14 cellular contexts compared by ENCODE assay signal in the genomic region with DNA sequence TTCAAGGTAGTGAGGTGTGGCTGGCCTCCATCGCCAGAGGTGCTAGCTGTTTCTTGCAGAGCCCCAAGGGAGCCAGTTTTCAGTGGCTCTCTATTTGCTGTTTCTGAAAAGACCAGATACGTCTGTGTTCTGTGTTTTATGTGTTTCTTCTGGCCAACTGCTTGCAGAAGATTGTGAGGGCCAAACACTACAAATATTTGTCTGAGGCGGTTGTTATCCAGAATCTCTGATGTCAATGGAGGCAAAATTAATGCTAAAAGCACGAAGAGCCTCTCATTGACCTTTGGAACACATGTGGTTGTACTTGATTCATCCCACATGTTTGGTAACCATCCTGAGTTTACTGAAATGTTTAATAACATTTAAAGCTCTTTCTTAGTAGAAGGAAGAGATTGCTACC.
DNase-seq lines count a peak whose midpoint lies in the region; ATAC-seq, FAIRE-seq and TF ChIP-seq lines count a peak whose summit lies in the region.
"Had no signal": no experiment of that assay in that cellular context is flagged by ENCODE, and none has a peak within 500 bp of the region (broad histone marks: within the 10 kb centered on the region; RNA-seq: fewer than 3 reads in every experiment).

No MANE protein-coding gene starts in this region.

- H3K36me3 ChIP-seq in brain microvascular endothelial cell (replicated peaks), result no peaks in the 10 kb centered on the region
- H3K36me3 ChIP-seq: tibial artery had no signal

- peak in 1 of 2 donors; percentile 68 for ATAC-seq in left cardiac atrium
- ATAC-seq in GM18520 (IDR thresholded peaks at IDR 0.05; ENCODE audit: unreplicated experiment), result no peak
- ATAC-seq: activated T-helper 17 cell treated with anti-CD3 and anti-CD28 coated beads, Interleukin-2, amount 50 U/mL, for 72 hours; naive thymus-derived CD4-positive, alpha-beta T cell had no signal

- in situ Hi-C loops in brain microvascular endothelial cell (cut with HindIII; ENCODE audit: low pct_ligation_motif_present, low sequenced_read_pairs), result no loop called here

- intact Hi-C loops in left cardiac atrium (cut with DNase I), result no loop called here

- H3K27ac ChIP-seq in brain microvascular endothelial cell, result no peak overlapping the region
- H3K27ac ChIP-seq: tibial artery had no signal

- TF ChIP-seq CTCF in brain microvascular endothelial cell (IDR thresholded peaks at IDR 0.05; ENCODE audit: low read depth, low read length, missing control alignments), result no peak

- H3K4me3 ChIP-seq in brain microvascular endothelial cell (ENCODE audit: low read depth, low read length), result no peak overlapping the region
- H3K4me3 ChIP-seq: tibial artery had no signal

- TF ChIP-seq POLR2A in GM12891 (IDR thresholded peaks at IDR 0.05; ENCODE audit: low read depth, low read length), result no peak

- FAIRE-seq in GM19239 (lab: Jason Lieb, UNC) (peak; percentile 67), GM12891 (lab: Jason Lieb, UNC) (no peak)

- DNase-seq in GM19239 (ENCODE audit: insufficient read length, low spot score) (no peak), brain microvascular endothelial cell (peak; percentile 15), left cardiac atrium (peak; percentile 25), stromal cell of bone marrow (ENCODE audit: low read depth) (peak; percentile 63), COLO829 (ENCODE audit: low spot score) (no peak), GM12891 (ENCODE audit: insufficient read length, low spot score) (no peak)
- DNase-seq: activated B cell treated with CpG ODN at 0.5 μM for 24 hours; DMS79; naive thymus-derived CD4-positive, alpha-beta T cell; NCI-H146; posterior cingulate gyrus had no signal

- H3K27me3 ChIP-seq in brain microvascular endothelial cell (replicated peaks), result no peaks in the 10 kb centered on the region
- H3K27me3 ChIP-seq: tibial artery had no signal

TF ChIP-seq in GM12891, 5 proteins besides CTCF, POLR2A, EP300 and RAD21:
- TF ChIP-seq POLR2AphosphoS5 (IDR thresholded peaks at IDR 0.05; ENCODE audit: low read depth, low read length) (no peak), TAF1 (IDR thresholded peaks at IDR 0.05; ENCODE audit: low read depth, low read length) (no peak), SPI1 (IDR thresholded peaks at IDR 0.05; ENCODE audit: low read depth, low read length) (no peak), POU2F2 (IDR thresholded peaks at IDR 0.05; ENCODE audit: low read depth, low read length) (no peak), PAX5 (IDR thresholded peaks at IDR 0.05; ENCODE audit: insufficient read depth, low read length, severe bottlenecking) (no peak)

Comparison
In these comparisons a context has a peak if more than half of its experiments do, and no peak if none do; other contexts are left out.
1. DNase-seq: peak in brain microvascular endothelial cell (single experiment), left cardiac atrium (single experiment) and stromal cell of bone marrow (single experiment); none in GM19239 (single experiment), COLO829 (single experiment) and GM12891 (single experiment).